Comparison of ENCODE assay signal across 8 cellular contexts in the genomic region with DNA sequence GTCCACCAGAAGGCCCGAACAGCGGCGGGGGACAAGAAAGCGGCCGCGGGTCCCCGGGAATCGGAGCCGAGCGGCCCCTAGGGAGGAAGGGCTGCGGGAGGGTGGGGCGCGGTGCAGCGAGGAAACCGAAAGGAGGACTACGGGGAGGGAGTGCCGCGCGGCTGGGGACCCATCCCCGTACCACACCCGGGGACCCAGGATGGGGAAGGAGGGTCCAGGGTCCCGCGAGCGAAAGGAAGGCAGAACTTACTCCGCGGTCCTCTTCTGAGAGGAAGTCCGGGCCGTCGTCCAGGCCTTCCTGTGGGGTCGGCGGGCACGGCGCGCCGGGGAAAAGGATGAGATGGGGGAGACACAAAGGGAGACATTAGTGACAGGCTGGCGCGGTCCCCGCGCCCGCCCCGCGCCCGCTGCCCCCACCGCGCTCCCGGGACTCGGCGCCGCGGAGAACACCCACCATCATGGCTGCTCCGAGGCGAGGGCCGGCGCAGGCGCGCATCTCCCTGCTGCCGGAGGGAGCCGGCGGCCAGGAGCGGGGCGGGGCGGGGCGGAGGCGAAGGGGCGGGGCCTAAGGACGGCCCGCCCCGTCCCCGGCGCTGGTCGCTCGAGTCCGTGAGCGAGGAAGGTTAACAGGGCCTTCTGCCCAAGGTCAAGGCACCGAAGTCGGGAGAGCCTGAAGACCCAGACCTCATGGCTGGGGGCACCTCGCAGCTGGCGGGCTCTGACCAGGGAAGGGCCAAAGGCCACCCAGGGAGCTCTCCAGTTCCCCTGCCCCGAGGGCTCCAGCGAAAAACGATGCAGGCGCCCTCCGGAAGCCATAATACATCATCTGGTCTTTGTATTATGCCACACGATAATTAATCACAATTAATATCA.
DNase-seq lines count a peak whose midpoint lies in the region; ATAC-seq and FAIRE-seq lines count a peak whose summit lies in the region.

Gene SNX6, minus strand, starts transcription at position 492 of the 873 bp plus-strand sequence. Its CDS starts 32 bp downstream, at position 460.

- DNase-seq in CD1c-positive myeloid dendritic cell (ENCODE audit: extremely low spot score) (peak; percentile 91), GM19239 (ENCODE audit: insufficient read length, low spot score) (peak; percentile 98), NCI-H774 (lab: John Stamatoyannopoulos, UW) (peak; percentile 82), memory B cell (ENCODE audit: low spot score in 2 of 2) (peak; percentile 72 to 78)
- DNase-seq in activated CD8-positive, alpha-beta memory T cell treated with anti-CD3 and anti-CD28 coated beads for 4 hours (ENCODE audit: low read depth in 2 of 2): peak; percentile 62 to 70
- DNase-seq in effector memory CD8-positive, alpha-beta T cell: peak; percentile 73 to 78 (median 75)
- DNase-seq in stimulated activated CD8-positive, alpha-beta memory T cell treated with anti-CD3 and anti-CD28 coated beads, Interleukin-12 subunit alpha, Interleukin-12 subunit beta, amount 100 ng/mL, for 24 hours (ENCODE audit: extremely low read depth): peak; percentile 60

- H3K36me3 Mint-ChIP-seq in effector memory CD8-positive, alpha-beta T cell (ENCODE audit: insufficient read depth): peaks cover 22% of the 10 kb centered on the region
- H3K36me3 Mint-ChIP-seq in memory B cell: peaks cover 2% of the 10 kb centered on the region

- H3K4me1 Mint-ChIP-seq in effector memory CD8-positive, alpha-beta T cell (ENCODE audit: low read depth in 2 of 2): peaks cover 5 to 21% of the 10 kb centered on the region in 2 donors
- H3K4me1 Mint-ChIP-seq in memory B cell: peaks cover 12% of the 10 kb centered on the region

- peak within 1 kb of the TSS; percentile 94 to 97 for H3K27ac Mint-ChIP-seq in effector memory CD8-positive, alpha-beta T cell
- H3K27ac Mint-ChIP-seq in memory B cell: peak within 1 kb of the TSS; percentile 93

- ATAC-seq in HG03442 (IDR thresholded peaks at IDR 0.05; ENCODE audit: unreplicated experiment): peak; percentile 85
- ATAC-seq in effector memory CD8-positive, alpha-beta T cell (replicated peaks): peak; percentile 94
- peak; percentile 96 for ATAC-seq in memory B cell (ENCODE audit: low read depth)

- peaks cover 12 to 15% of the 10 kb centered on the region in 2 donors for H3K27me3 Mint-ChIP-seq in effector memory CD8-positive, alpha-beta T cell
- no peaks in the 10 kb centered on the region for H3K27me3 Mint-ChIP-seq in memory B cell

- peak; percentile 64 for FAIRE-seq in GM19239 (lab: Jason Lieb, UNC)

- H3K9me3 Mint-ChIP-seq in effector memory CD8-positive, alpha-beta T cell: no peaks in the 10 kb centered on the region
- peaks cover 1% of the 10 kb centered on the region for H3K9me3 Mint-ChIP-seq in memory B cell

- H3K4me3 Mint-ChIP-seq in effector memory CD8-positive, alpha-beta T cell: peak within 1 kb of the TSS; percentile 93
- peak within 1 kb of the TSS; percentile 97 for H3K4me3 Mint-ChIP-seq in memory B cell

Comparison
In these comparisons a context has a peak if more than half of its experiments do, and no peak if none do; other contexts are left out.
1. Peak in every context shown above with its lines: DNase-seq and ATAC-seq.